In genomic region chr4:159685406-159686092, GRCh38 we compare ENCODE assay signal across 20 cellular contexts.
DNase-seq lines count a peak whose midpoint lies in the region; FAIRE-seq and TF ChIP-seq lines count a peak whose summit lies in the region.
"Had no signal": no experiment of that assay in that cellular context is flagged by ENCODE, and none has a peak within 500 bp of the region (broad histone marks: within the 10 kb centered on the region; RNA-seq: fewer than 3 reads in every experiment).

No MANE protein-coding gene starts in this region.

- FAIRE-seq in TTC549 (lab: Jason Lieb, UNC) = peak; percentile 67
- FAIRE-seq: K562, small intestine had no signal

- H3K36me3 ChIP-seq in HAP-1 (replicated peaks) = no peaks in the 10 kb centered on the region
- no peaks in the 10 kb centered on the region for H3K36me3 ChIP-seq in rectal smooth muscle tissue (ENCODE audit: control insufficient read depth, insufficient read depth, low read length)
- no peaks in the 10 kb centered on the region for H3K36me3 ChIP-seq in ascending aorta
- H3K36me3 ChIP-seq: BLaER1, ovary, thyroid gland had no signal

- H3K27ac Mint-ChIP-seq in CD14-positive monocyte = no peak overlapping the region
- H3K27ac Mint-ChIP-seq: activated CD4-positive, alpha-beta T cell treated with anti-CD3 and anti-CD28 coated beads for 36 hours; stimulated activated effector memory CD8-positive, alpha-beta T cell treated with anti-CD3 and anti-CD28 coated beads, Interleukin-12 subunit alpha, Interleukin-12 subunit beta, amount 100 ng/mL, for 72 hours had no signal

- no peak overlapping the region for H3K9ac ChIP-seq in rectal smooth muscle tissue (ENCODE audit: low read length)
- H3K9ac ChIP-seq: BLaER1 had no signal

- H3K4me1 ChIP-seq in HAP-1 (peaks cover 5% of the 10 kb centered on the region; the same call in 1 of the 2 replicates), rectal smooth muscle tissue (ENCODE audit: control insufficient read depth, insufficient read depth, low read length) (peaks cover 8% of the 10 kb centered on the region), ascending aorta (no peaks in the 10 kb centered on the region)
- H3K4me1 ChIP-seq: BLaER1, thyroid gland had no signal

- H3K27ac ChIP-seq in rectal smooth muscle tissue (ENCODE audit: low read depth, low read length) = peak overlapping the region; percentile 14
- H3K27ac ChIP-seq in ascending aorta = no peak overlapping the region
- H3K27ac ChIP-seq: BLaER1, HL-60, ovary, thyroid gland had no signal

- no peaks in the 10 kb centered on the region for H3K4me1 Mint-ChIP-seq in CD14-positive monocyte
- H3K4me1 Mint-ChIP-seq: activated CD4-positive, alpha-beta T cell treated with anti-CD3 and anti-CD28 coated beads for 36 hours; stimulated activated effector memory CD8-positive, alpha-beta T cell treated with anti-CD3 and anti-CD28 coated beads, Interleukin-12 subunit alpha, Interleukin-12 subunit beta, amount 100 ng/mL, for 72 hours had no signal

- intact Hi-C loops in CD14-positive monocyte (cut with micrococcal nuclease) (no loop called here), ascending aorta (cut with DNase I) (no loop called here)

- TF ChIP-seq CTCF in CD14-positive monocyte (IDR thresholded peaks at IDR 0.05) (no peak), ascending aorta (IDR thresholded peaks at IDR 0.05) (no peak)

- H3K27me3 ChIP-seq in HAP-1 (ENCODE audit: low read depth) = no peaks in the 10 kb centered on the region
- no peaks in the 10 kb centered on the region for H3K27me3 ChIP-seq in rectal smooth muscle tissue (ENCODE audit: control insufficient read depth, insufficient read depth, low read length)
- H3K27me3 ChIP-seq in ascending aorta = no peaks in the 10 kb centered on the region
- H3K27me3 ChIP-seq: BLaER1, ovary, thyroid gland had no signal

- H3K4me3 ChIP-seq in HAP-1 (no peak overlapping the region), rectal smooth muscle tissue (ENCODE audit: low read length) (no peak overlapping the region), ascending aorta (no peak overlapping the region)
- H3K4me3 ChIP-seq: BLaER1, K562, ovary, thyroid gland had no signal

- H3K9me3 ChIP-seq in HAP-1 (peaks cover 1% of the 10 kb centered on the region; the same call in 1 of the 2 replicates), ascending aorta (no peaks in the 10 kb centered on the region)
- H3K9me3 ChIP-seq: BLaER1, ovary, thyroid gland had no signal

- H3K36me3 Mint-ChIP-seq in CD14-positive monocyte = no peaks in the 10 kb centered on the region
- H3K36me3 Mint-ChIP-seq: stimulated activated effector memory CD8-positive, alpha-beta T cell treated with anti-CD3 and anti-CD28 coated beads, Interleukin-12 subunit alpha, Interleukin-12 subunit beta, amount 100 ng/mL, for 72 hours had no signal

- peaks cover 0 to 9% (median 6%) of the 10 kb centered on the region in 7 donors for H3K9me3 Mint-ChIP-seq in CD14-positive monocyte

- no peaks in the 10 kb centered on the region for H3K27me3 Mint-ChIP-seq in CD14-positive monocyte (ENCODE audit: low read depth in 3 of 3)
- H3K27me3 Mint-ChIP-seq: activated CD4-positive, alpha-beta T cell treated with anti-CD3 and anti-CD28 coated beads for 36 hours had no signal

- DNase-seq in HAP-1 (ENCODE audit: low spot score in 2 of 2) (peak; percentile 23 to 29), kidney tubule cell (ENCODE audit: low spot score) (peak; percentile 23), CD14-positive monocyte (ENCODE audit: low spot score) (no peak), NCI-H2081 (lab: John Stamatoyannopoulos, UW) (no peak), ascending aorta (ENCODE audit: low spot score in 2 of 2) (no peak)
- DNase-seq: activated CD4-positive, alpha-beta T cell treated with anti-CD3 and anti-CD28 coated beads for 36 hours; activated gamma-delta T cell; DND-41; NCI-H1105; NCI-H345; ovary; small intestine; T-helper 9 cell; thyroid gland had no signal

- H3K4me3 Mint-ChIP-seq in CD14-positive monocyte = no peak overlapping the region
- H3K4me3 Mint-ChIP-seq: activated CD4-positive, alpha-beta T cell treated with anti-CD3 and anti-CD28 coated beads for 36 hours; stimulated activated effector memory CD8-positive, alpha-beta T cell treated with anti-CD3 and anti-CD28 coated beads, Interleukin-12 subunit alpha, Interleukin-12 subunit beta, amount 100 ng/mL, for 72 hours had no signal

- in situ Hi-C loops in HAP-1 (cut with MboI; ENCODE audit: low sequenced_read_pairs) = no loop called here

Comparison
In these comparisons a context has a peak if more than half of its experiments do, and no peak if none do; other contexts are left out.
1. DNase-seq: peak in HAP-1 (2 of 2) and kidney tubule cell (single experiment); none in CD14-positive monocyte (single experiment), NCI-H2081 (0 of 2) and ascending aorta (0 of 2).